ENCODE assay signal across 19 cellular contexts in genomic region chr16:51722467-51722866, GRCh38.
A peak's percentile ranks its signal among the peaks of the same experiment; 100 is the strongest.
DNase-seq lines count a peak whose midpoint lies in the region; ATAC-seq, FAIRE-seq and TF ChIP-seq lines count a peak whose summit lies in the region.
"Had no signal": no experiment of that assay in that cellular context is flagged by ENCODE, and none has a peak within 500 bp of the region (broad histone marks: within the 10 kb centered on the region; RNA-seq: fewer than 3 reads in every experiment).

No MANE protein-coding gene starts in this region.

- no peak overlapping the region for H3K14ac ChIP-seq in H9 (ENCODE audit: insufficient read depth, low read length)

- TF ChIP-seq POLR2A in HepG2 (IDR thresholded peaks at IDR 0.05; ENCODE audit: insufficient read depth in 1 of 2, low read depth in 2 of 2, low read length in 2 of 2) = no peak
- no peak for TF ChIP-seq POLR2A in right lobe of liver (IDR thresholded peaks at IDR 0.05)

- no peak overlapping the region for H3T11ph ChIP-seq in H9 (ENCODE audit: low read length)

- no peak for ATAC-seq in HepG2
- no peak for ATAC-seq in right lobe of liver
- ATAC-seq: HCT116 had no signal

- POLR2A ChIA-PET in HepG2 (lab: Yijun Ruan, JAX) = no interaction called here

- H3K4me3 ChIP-seq in HepG2 (replicated peaks in 1 of 3; ENCODE audit: insufficient read depth in 1 of 3, low read depth in 2 of 3, low read length in 3 of 3) (no peak overlapping the region), right lobe of liver (no peak overlapping the region), WERI-Rb-1 (ENCODE audit: low read depth, low read length) (no peak overlapping the region), hepatocyte (no peak overlapping the region)
- H3K4me3 ChIP-seq: GM23248 had no signal

- no peak overlapping the region for H2BK12ac ChIP-seq in H9 (ENCODE audit: insufficient read length, low read depth, low read length)

- H3K23ac ChIP-seq in H9 (ENCODE audit: insufficient read length, low read depth, low read length) = no peak overlapping the region

- no peak overlapping the region for H3K56ac ChIP-seq in H9 (ENCODE audit: insufficient read length, low read depth, low read length)

- no peak overlapping the region for H2BK15ac ChIP-seq in H9 (ENCODE audit: low read depth, low read length)

- no peaks in the 10 kb centered on the region for H3K9me2 ChIP-seq in hepatocyte (replicated peaks; ENCODE audit: insufficient read depth)

- no peak for DNase-seq in HepG2 (ENCODE audit: low spot score)
- DNase-seq in right lobe of liver = no peak
- DNase-seq in WERI-Rb-1 = no peak
- DNase-seq in hepatocyte (ENCODE audit: low spot score) = no peak
- DNase-seq in H9 = no peak
- no peak for DNase-seq in nucleus accumbens (lab: John Stamatoyannopoulos, UW)
- no peak for DNase-seq in NCI-H146 treated with DMSO at 0.1 percent for 48 hours (lab: John Stamatoyannopoulos, UW; ENCODE audit: unreplicated experiment)
- DNase-seq: CD4-positive, alpha-beta memory T cell; DMS153; DMS79; GDM1; GM23248 had no signal

- no peak overlapping the region for H2BK20ac ChIP-seq in H9 (ENCODE audit: low read depth, low read length, poor library complexity, severe bottlenecking)

- peaks cover 3 to 4% of the 10 kb centered on the region in 2 experiments; a peak in 4 of 5 replicates for H3K9me3 Mint-ChIP-seq in H9

- H2BK5ac ChIP-seq in H9 (ENCODE audit: insufficient read length, low read length) = no peak overlapping the region

- H3K9me3 ChIP-seq in HepG2 (ENCODE audit: low read length) = no peaks in the 10 kb centered on the region
- H3K9me3 ChIP-seq in right lobe of liver = no peaks in the 10 kb centered on the region
- peaks cover 3% of the 10 kb centered on the region for H3K9me3 ChIP-seq in WERI-Rb-1 (ENCODE audit: severe bottlenecking)
- no peaks in the 10 kb centered on the region for H3K9me3 ChIP-seq in hepatocyte (ENCODE audit: low read depth)
- H3K9me3 ChIP-seq in H9 (ENCODE audit: control insufficient read depth, low read depth, low read length) = no peaks in the 10 kb centered on the region

- H3K27ac Mint-ChIP-seq in H9 = no peak overlapping the region
- H3K27ac Mint-ChIP-seq: CD4-positive, alpha-beta memory T cell had no signal

- H3K4me1 Mint-ChIP-seq in H9 = peaks cover 5 to 10% of the 10 kb centered on the region in 2 experiments; a peak in 3 of 4 replicates
- H3K4me1 Mint-ChIP-seq: CD4-positive, alpha-beta memory T cell; IgD-negative memory B cell had no signal

- TF ChIP-seq CTCF in HepG2 (CRISPR knock-in tag; IDR thresholded peaks at IDR 0.05) = no peak
- TF ChIP-seq CTCF in right lobe of liver (IDR thresholded peaks at IDR 0.05) = no peak
- TF ChIP-seq CTCF in WERI-Rb-1 (IDR thresholded peaks at IDR 0.05; ENCODE audit: low read depth, low read length) = no peak
- TF ChIP-seq CTCF in hepatocyte (IDR thresholded peaks at IDR 0.05; ENCODE audit: poor library complexity) = no peak
- TF ChIP-seq CTCF in H9 (conservative IDR thresholded peaks at IDR 0.05) = no peak

- H3K27ac ChIP-seq in HepG2 (ENCODE audit: extremely low read length, insufficient read depth, low read length) (no peak overlapping the region), right lobe of liver (no peak overlapping the region), WERI-Rb-1 (0 out of 2 replicates have a peak overlapping the region, but pooled peaks have one; percentile 16), hepatocyte (peak overlapping the region; percentile 55), H9 (ENCODE audit: insufficient read length, low read depth, low read length) (no peak overlapping the region)
- H3K27ac ChIP-seq: C4-2B, GM23248 had no signal

- H3K79me1 ChIP-seq in H9 (ENCODE audit: insufficient read depth, low read depth, low read length, poor library complexity, severe bottlenecking) = no peaks in the 10 kb centered on the region

- H2BK120ac ChIP-seq in H9 (ENCODE audit: low read depth, low read length, poor library complexity, severe bottlenecking) = no peak overlapping the region

- no peak overlapping the region for H3K4ac ChIP-seq in H9 (ENCODE audit: low read depth, low read length)

- H3K4me1 ChIP-seq in HepG2 (ENCODE audit: insufficient read depth, low read length) = no peaks in the 10 kb centered on the region
- H3K4me1 ChIP-seq in right lobe of liver = no peaks in the 10 kb centered on the region
- H3K4me1 ChIP-seq in hepatocyte (ENCODE audit: insufficient read depth) = peaks cover 6% of the 10 kb centered on the region
- no peaks in the 10 kb centered on the region for H3K4me1 ChIP-seq in H9 (ENCODE audit: insufficient read depth, low read length)

- in situ Hi-C loops in HepG2 (cut with HindIII; ENCODE audit: extremely low pct_ligation_motif_present, low pct_unique_long_range_greater_than_20kb) = no loop called here

- FAIRE-seq in HepG2 (lab: Jason Lieb, UNC) = no peak
- FAIRE-seq: GM12892, GM18507, H54, HTR-8/SVneo had no signal

- H3K4me3 Mint-ChIP-seq in H9 = no peak overlapping the region
- H3K4me3 Mint-ChIP-seq: CD4-positive, alpha-beta memory T cell; IgD-negative memory B cell had no signal

- H3K18ac ChIP-seq in H9 (ENCODE audit: insufficient read length, low read depth, low read length) = no peak overlapping the region

- no peaks in the 10 kb centered on the region for H3K27me3 ChIP-seq in HepG2 (ENCODE audit: control insufficient read depth in 1 of 2, insufficient read depth in 2 of 2, low read length in 2 of 2)
- H3K27me3 ChIP-seq in right lobe of liver = no peaks in the 10 kb centered on the region
- H3K27me3 ChIP-seq in WERI-Rb-1 (ENCODE audit: insufficient read depth, low read depth, severe bottlenecking) = no peaks in the 10 kb centered on the region
- H3K27me3 ChIP-seq in hepatocyte = peaks cover 5% of the 10 kb centered on the region
- no peaks in the 10 kb centered on the region for H3K27me3 ChIP-seq in H9 (ENCODE audit: insufficient read depth, low read length)

- peaks cover 0 to 5% (median 2%) of the 10 kb centered on the region in 3 experiments; a peak in 2 of 7 replicates for H3K36me3 Mint-ChIP-seq in H9 (ENCODE audit: insufficient read depth in 1 of 3, low read depth in 3 of 3)
- H3K36me3 Mint-ChIP-seq: CD4-positive, alpha-beta memory T cell; IgD-negative memory B cell had no signal

- intact Hi-C loops in HepG2 (cut with micrococcal nuclease; ENCODE audit: unreplicated experiment) (no loop called here), right lobe of liver (cut with DNase I) (no loop called here)

- no TSS peak for BruUV-seq in HepG2 (replicated peaks; lab: Mats Ljungman, UMichigan)

- TF ChIP-seq RAD21 in HepG2 (CRISPR knock-in tag; IDR thresholded peaks at IDR 0.05) = no peak

- H4K20me1 ChIP-seq in HepG2 (ENCODE audit: insufficient read depth, low read length) (no peaks in the 10 kb centered on the region), hepatocyte (ENCODE audit: insufficient read depth, poor library complexity, severe bottlenecking) (no peaks in the 10 kb centered on the region), H9 (ENCODE audit: control insufficient read depth, insufficient read depth, insufficient read length) (no peaks in the 10 kb centered on the region)

- H3K9ac ChIP-seq in HepG2 (ENCODE audit: insufficient read depth, low read depth, low read length) (no peak overlapping the region), H9 (ENCODE audit: extremely low read depth, insufficient read length, low read length) (no peak overlapping the region)
- H3K9ac ChIP-seq: GM23248 had no signal

- H3K79me2 ChIP-seq in HepG2 (ENCODE audit: insufficient read depth, low read length) (no peaks in the 10 kb centered on the region), hepatocyte (no peaks in the 10 kb centered on the region), H9 (ENCODE audit: insufficient read depth, low read length) (no peaks in the 10 kb centered on the region)

- no peak for TF ChIP-seq EP300 in HepG2 (IDR thresholded peaks at IDR 0.05; ENCODE audit: low read depth in 2 of 2, low read length in 2 of 2)
- no peak for TF ChIP-seq EP300 in HepG2 (CRISPR knock-in tag; IDR thresholded peaks at IDR 0.05; ENCODE audit: borderline replicate concordance)

- CTCF ChIA-PET in HepG2 (lab: Yijun Ruan, JAX; ENCODE audit: low intra/inter-chr PET ratio, low total read pairs) = no interaction called here

- no peaks in the 10 kb centered on the region for H3K23me2 ChIP-seq in H9 (ENCODE audit: insufficient read length, low read depth, low read length, poor library complexity, severe bottlenecking)

- no peak overlapping the region for H2AK5ac ChIP-seq in H9 (ENCODE audit: insufficient read length, low read length)

- H3K27me3 Mint-ChIP-seq in H9 (ENCODE audit: low read depth) = no peaks in the 10 kb centered on the region
- H3K27me3 Mint-ChIP-seq: CD4-positive, alpha-beta memory T cell; IgD-negative memory B cell had no signal

- H4K91ac ChIP-seq in H9 (ENCODE audit: insufficient read length, low read depth, low read length) = no peak overlapping the region

- H4K5ac ChIP-seq in H9 (ENCODE audit: insufficient read length, low read depth, low read length) = no peak overlapping the region

- no peak overlapping the region for H3K4me2 ChIP-seq in HepG2 (ENCODE audit: low read depth, low read length)
- H3K4me2 ChIP-seq in hepatocyte = peak overlapping the region; percentile 25
- H3K4me2 ChIP-seq in H9 (ENCODE audit: insufficient read depth, insufficient read length, low read length) = no peak overlapping the region

- H3K36me3 ChIP-seq in HepG2 (replicated peaks in 1 of 2; ENCODE audit: control insufficient read depth in 1 of 2, insufficient read depth in 2 of 2, low read length in 2 of 2) (no peaks in the 10 kb centered on the region), right lobe of liver (no peaks in the 10 kb centered on the region), WERI-Rb-1 (no peaks in the 10 kb centered on the region), hepatocyte (replicated peaks; ENCODE audit: insufficient read depth, low read depth) (no peaks in the 10 kb centered on the region)

- no peak overlapping the region for H2AFZ ChIP-seq in HepG2 (ENCODE audit: low read length)
- no peak overlapping the region for H2AFZ ChIP-seq in hepatocyte
- H2AFZ ChIP-seq in H9 (ENCODE audit: low read length) = no peak overlapping the region
- H2AFZ ChIP-seq: GM23248 had no signal

- no peak overlapping the region for H4K8ac ChIP-seq in H9 (replicated peaks; ENCODE audit: insufficient read length, low read depth, low read length)

TF ChIP-seq in HepG2, 621 proteins besides CTCF, POLR2A, EP300 and RAD21:
- TF ChIP-seq HNRNPK (IDR thresholded peaks at IDR 0.05; ENCODE audit: low read depth, low read length, poor library complexity, severe bottlenecking) (peak; percentile 20), KLF15 (CRISPR knock-in tag; IDR thresholded peaks at IDR 0.05; ENCODE audit: borderline replicate concordance) (no peak), ZNF788 (CRISPR knock-in tag; IDR thresholded peaks at IDR 0.05; ENCODE audit: borderline replicate concordance) (no peak), SMYD3 (CRISPR knock-in tag; IDR thresholded peaks at IDR 0.05) (no peak), SRSF9 (IDR thresholded peaks at IDR 0.05; ENCODE audit: borderline replicate concordance, insufficient read depth, low read depth, low read length, poor library complexity, severe bottlenecking) (peak; percentile 76), NPAS2 (CRISPR knock-in tag; IDR thresholded peaks at IDR 0.05; ENCODE audit: borderline replicate concordance) (no peak)
TF ChIP-seq in HepG2: peak in this region for 2.

Comparison
In these comparisons a context has a peak if more than half of its experiments do, and no peak if none do; other contexts are left out.
1. H3K27ac ChIP-seq: peak in WERI-Rb-1 (single experiment) and hepatocyte (single experiment); none in HepG2 (single experiment), right lobe of liver (0 of 3) and H9 (single experiment).